In genomic region chr11:62664405-62665074, GRCh38 we compare ENCODE assay signal across 8 cellular contexts. TPM values are rescaled to one million over a fixed set of nuclear protein-coding genes. Genes with fewer than 3 reads are reported as not detected.
DNase-seq lines count a peak whose midpoint lies in the region; ATAC-seq and TF ChIP-seq lines count a peak whose summit lies in the region.

No MANE protein-coding gene starts in this region.

- CTCF ChIA-PET in activated B cell treated with CpG ODN at 0.5 μM for 24 hours (lab: Charles Lee) = interaction anchor here (0.8 to 2.1 kb wide), 11 partner anchors 10 to 240 kb away, joined by 3 to 12 read pairs (median 4); partner anchors contain the start of genes INTS5, SLC3A2 and TUT1

- intact Hi-C loops in activated B cell treated with CpG ODN at 0.5 μM for 24 hours (cut with micrococcal nuclease) = loop anchor here (1.0 to 2.0 kb wide), 9 partner anchors 11 to 217 kb away; partner anchors contain the start of genes EML3, GANAB, INTS5 and TMEM179B

- H3K27ac Mint-ChIP-seq in activated B cell treated with CpG ODN at 0.5 μM for 24 hours (peak overlapping the region; percentile 88), endodermal cell (peak overlapping the region; percentile 97)

- H3K27me3 ChIP-seq in endodermal cell (ENCODE audit: control insufficient read depth, insufficient read depth, low read length, poor library complexity, severe bottlenecking) (no peaks in the 10 kb centered on the region), muscle layer of colon (ENCODE audit: control insufficient read depth in 1 of 2, insufficient read depth in 2 of 2, low read length in 2 of 2) (no peaks in the 10 kb centered on the region), tibial nerve (no peaks in the 10 kb centered on the region)

- peak overlapping the region; percentile 91 for H3K9ac ChIP-seq in endodermal cell (ENCODE audit: extremely low read depth, low read length, poor library complexity, severe bottlenecking)
- peak overlapping the region; percentile 60 for H3K9ac ChIP-seq in muscle layer of colon (ENCODE audit: low read length)

- H3K27me3 Mint-ChIP-seq in activated B cell treated with CpG ODN at 0.5 μM for 24 hours (no peaks in the 10 kb centered on the region), endodermal cell (ENCODE audit: insufficient read depth) (no peaks in the 10 kb centered on the region)

- no peak for TF ChIP-seq POLR2A in tibial nerve (IDR thresholded peaks at IDR 0.05)

- ATAC-seq in HG02798 (IDR thresholded peaks at IDR 0.05; ENCODE audit: poor library complexity, unreplicated experiment) (peak; percentile 14), activated B cell treated with CpG ODN at 0.5 μM for 24 hours (ENCODE audit: low read depth) (peak; percentile 43)

- H3K9me3 ChIP-seq in endodermal cell (ENCODE audit: control insufficient read depth, low read length) = no peaks in the 10 kb centered on the region
- no peaks in the 10 kb centered on the region for H3K9me3 ChIP-seq in muscle layer of colon (ENCODE audit: low read length)
- no peaks in the 10 kb centered on the region for H3K9me3 ChIP-seq in tibial nerve

- DNase-seq in activated CD8-positive, alpha-beta memory T cell treated with anti-CD3 and anti-CD28 coated beads for 48 hours (ENCODE audit: low read depth in 2 of 3, low spot score in 2 of 3) = peak in 2 of 3 experiments; percentile 32 to 39
- no peak for DNase-seq in activated CD8-positive, alpha-beta memory T cell treated with anti-CD3 and anti-CD28 coated beads for 24 hours
- DNase-seq in NCI-H146 treated with DMSO at 0.1 percent for 48 hours (lab: John Stamatoyannopoulos, UW; ENCODE audit: unreplicated experiment) = peak; percentile 51
- no peak for DNase-seq in activated B cell treated with CpG ODN at 0.5 μM for 24 hours
- DNase-seq in endodermal cell = peak; percentile 88
- no peak for DNase-seq in tibial nerve (ENCODE audit: low spot score in 2 of 2)

- peaks cover 25% of the 10 kb centered on the region for H3K36me3 ChIP-seq in endodermal cell (ENCODE audit: control insufficient read depth, insufficient read depth, low read length)
- peaks cover 17% of the 10 kb centered on the region for H3K36me3 ChIP-seq in muscle layer of colon (ENCODE audit: insufficient read depth, low read length)
- peaks cover 0 to 36% (median 0%) of the 10 kb centered on the region in 3 donors for H3K36me3 ChIP-seq in tibial nerve

- no peaks in the 10 kb centered on the region for H3K9me3 Mint-ChIP-seq in activated B cell treated with CpG ODN at 0.5 μM for 24 hours
- no peaks in the 10 kb centered on the region for H3K9me3 Mint-ChIP-seq in endodermal cell

- no peaks in the 10 kb centered on the region for H3K4me1 ChIP-seq in endodermal cell (ENCODE audit: control insufficient read depth, insufficient read depth, low read length)
- H3K4me1 ChIP-seq in muscle layer of colon (ENCODE audit: insufficient read depth, low read length) = peaks cover 28% of the 10 kb centered on the region
- peaks cover 0 to 41% (median 24%) of the 10 kb centered on the region in 4 donors for H3K4me1 ChIP-seq in tibial nerve

- H3K4me1 Mint-ChIP-seq in activated B cell treated with CpG ODN at 0.5 μM for 24 hours (peaks cover 40% of the 10 kb centered on the region), endodermal cell (peaks cover 15% of the 10 kb centered on the region)

- H3K4me3 Mint-ChIP-seq in activated B cell treated with CpG ODN at 0.5 μM for 24 hours (peak overlapping the region; percentile 97), endodermal cell (peak overlapping the region; percentile 98)

- no peak for TF ChIP-seq CTCF in activated B cell treated with CpG ODN at 0.5 μM for 24 hours (IDR thresholded peaks at IDR 0.05)
- TF ChIP-seq CTCF in endodermal cell (conservative IDR thresholded peaks at IDR 0.05) = no peak
- TF ChIP-seq CTCF in tibial nerve (IDR thresholded peaks at IDR 0.05) = no peak

- TF ChIP-seq EP300 in tibial nerve (IDR thresholded peaks at IDR 0.05) = no peak

- POLR2A ChIA-PET in activated B cell treated with CpG ODN at 0.5 μM for 24 hours (lab: Charles Lee) = interaction anchor here (0.6 to 12.8 kb wide), 55 partner anchors 11 to 1653 kb away, joined by 3 to 400 read pairs (median 7); partner anchors contain the start of genes B3GAT3, BSCL2, COX8A and EEF1G

- H3K4me3 ChIP-seq in endodermal cell (ENCODE audit: low read length) = peak overlapping the region; percentile 91
- H3K4me3 ChIP-seq in muscle layer of colon (ENCODE audit: low read depth in 1 of 2, low read length in 2 of 2) = peak overlapping the region; percentile 75 to 91
- H3K4me3 ChIP-seq in tibial nerve = peak overlapping the region; percentile 60 to 94 (median 75)

- H3K36me3 Mint-ChIP-seq in activated B cell treated with CpG ODN at 0.5 μM for 24 hours (ENCODE audit: low read depth) = peaks cover 48% of the 10 kb centered on the region
- H3K36me3 Mint-ChIP-seq in endodermal cell (ENCODE audit: low read depth) = peaks cover 34% of the 10 kb centered on the region

- 2% methylated on average over 28 to 36 of the region's 36 CpGs for WGBS in endodermal cell (ENCODE audit: insufficient coverage in 1 of 2, insufficient read length in 1 of 2), 2 experiments
- 2 to 4% methylated on average over 23 to 25 of the region's 36 CpGs for WGBS in tibial nerve, 2 donors

- H3K27ac ChIP-seq in endodermal cell (ENCODE audit: low read depth, low read length) (peak overlapping the region; percentile 87), muscle layer of colon (ENCODE audit: low read depth, low read length) (peak overlapping the region; percentile 95), tibial nerve (peak overlapping the region; percentile 53 to 93 (median 92))

RNA-seq across cellular contexts. Expression of gene C11orf98, which starts 0.5 kb away (rescaled TPM):
- 107 and 120 TPM in 2 replicates for total RNA-seq in activated B cell treated with CpG ODN at 0.5 μM for 24 hours
- 100 to 1,000 TPM; 125 to 140 TPM for total RNA-seq in endodermal cell
- polyA plus RNA-seq in endodermal cell (2013, experiment 1 of 2) = 99.2 TPM
- polyA plus RNA-seq in endodermal cell (2013, experiment 2 of 2) = 95.9 TPM
- 10 to 100 TPM; 32.7 to 48.0 (median 40.8) TPM for total RNA-seq in tibial nerve

RNA-seq across cellular contexts. Expression of gene CSKMT, which starts 0.6 kb away (rescaled TPM):
- total RNA-seq in activated B cell treated with CpG ODN at 0.5 μM for 24 hours = 50.5 and 52.1 TPM in 2 replicates
- 10 to 100 TPM; 29.9 to 39.4 TPM for total RNA-seq in endodermal cell
- 88.0 TPM for polyA plus RNA-seq in endodermal cell (2013, experiment 1 of 2)
- polyA plus RNA-seq in endodermal cell (2013, experiment 2 of 2) = 127 TPM
- total RNA-seq in tibial nerve = 10 to 100 TPM in 1 of 4 donors, 1 to 10 TPM in 3; 2.6 to 17.0 (median 5.7) TPM

RNA-seq across cellular contexts. Expression of gene UQCC3, which starts 6.9 kb away (rescaled TPM):
- total RNA-seq in activated B cell treated with CpG ODN at 0.5 μM for 24 hours (8.3 and 9.4 TPM in 2 replicates), endodermal cell (10 to 100 TPM in 1 of 2 donors, 1 to 10 TPM in 1; 9.2 to 11.1 TPM), tibial nerve (10 to 100 TPM in 3 of 4 donors, 1 to 10 TPM in 1; 7.6 to 22.2 (median 14.6) TPM)
- 11.0 TPM for polyA plus RNA-seq in endodermal cell (2013, experiment 1 of 2)
- polyA plus RNA-seq in endodermal cell (2013, experiment 2 of 2) = 9.7 TPM

RNA-seq across cellular contexts. Expression of gene LBHD1, which starts 7.5 kb away (rescaled TPM):
- 19.1 and 24.9 TPM in 2 replicates for total RNA-seq in activated B cell treated with CpG ODN at 0.5 μM for 24 hours
- 10 to 100 TPM in 1 of 2 donors, 1 to 10 TPM in 1; 7.5 to 14.1 TPM for total RNA-seq in endodermal cell
- 2.7 TPM for polyA plus RNA-seq in endodermal cell (2013, experiment 1 of 2)
- 1.7 TPM for polyA plus RNA-seq in endodermal cell (2013, experiment 2 of 2)
- total RNA-seq in tibial nerve = 10 to 100 TPM in 1 of 4 donors, 1 to 10 TPM in 3; 3.9 to 11.1 (median 5.4) TPM

RNA-seq across cellular contexts. Expression of gene INTS5, which starts 11.4 kb away (rescaled TPM):
- 24.9 and 27.6 TPM in 2 replicates for total RNA-seq in activated B cell treated with CpG ODN at 0.5 μM for 24 hours
- total RNA-seq in endodermal cell = 10 to 100 TPM; 19.0 to 21.6 TPM
- polyA plus RNA-seq in endodermal cell (2013, experiment 1 of 2) = 15.4 TPM
- 14.1 TPM for polyA plus RNA-seq in endodermal cell (2013, experiment 2 of 2)
- total RNA-seq in tibial nerve = 10 to 100 TPM; 14.0 to 22.8 (median 20.3) TPM

Comparison
In these comparisons a context has a peak if more than half of its experiments do, and no peak if none do; other contexts are left out.
1. DNase-seq: peak in activated CD8-positive, alpha-beta memory T cell treated with anti-CD3 and anti-CD28 coated beads for 48 hours (2 of 3), NCI-H146 treated with DMSO at 0.1 percent for 48 hours (single experiment) and endodermal cell (single experiment); none in activated CD8-positive, alpha-beta memory T cell treated with anti-CD3 and anti-CD28 coated beads for 24 hours (single experiment), activated B cell treated with CpG ODN at 0.5 μM for 24 hours (single experiment) and tibial nerve (0 of 2).
2. Peak in every context shown above with its lines, with median percentiles within 50 percentile points of each other: H3K27ac ChIP-seq and H3K4me3 ChIP-seq.